Comparison of ENCODE assay signal across 20 cellular contexts in genomic region chr11:13119928-13120520, GRCh38.
DNase-seq lines count a peak whose midpoint lies in the region; ATAC-seq lines count a peak whose summit lies in the region.
"Had no signal": no experiment of that assay in that cellular context is flagged by ENCODE, and none has a peak within 500 bp of the region (broad histone marks: within the 10 kb centered on the region; RNA-seq: fewer than 3 reads in every experiment).

No MANE protein-coding gene starts in this region.

- peak overlapping the region; percentile 50 for H3K9ac ChIP-seq in skeletal muscle satellite cell (ENCODE audit: low read depth, low read length)

- peak; percentile 21 for DNase-seq in NCI-H82 (lab: John Stamatoyannopoulos, UW)
- DNase-seq in NCI-H82 treated with DMSO at 0.1 percent for 48 hours (lab: John Stamatoyannopoulos, UW; ENCODE audit: unreplicated experiment) = no peak
- DNase-seq in NCI-H524 treated with DMSO at 0.1 percent for 48 hours (lab: John Stamatoyannopoulos, UW) = peak; percentile 40
- no peak for DNase-seq in globus pallidus (ENCODE audit: low spot score)
- DNase-seq: activated CD4-positive, alpha-beta T cell treated with anti-CD3 and anti-CD28 coated beads, Interleukin-2, amount 50 U/mL, for 48 hours; activated naive CD8-positive, alpha-beta T cell treated with anti-CD3 and anti-CD28 coated beads, Interleukin-2, amount 10 ng/mL, durations not matched to agents 7 days and 5 days; activated T-cell treated with anti-CD3 and anti-CD28 coated beads, Interleukin-2, amount 50 U/mL, for 24 hours; central memory CD4-positive, alpha-beta T cell; effector memory CD8-positive, alpha-beta T cell; NCI-H1105; NCI-H526 treated with DMSO at 0.1 percent for 48 hours; RPMI8226; stomach; uterus had no signal

- H3K4me1 ChIP-seq in esophagus (ENCODE audit: control insufficient read depth in 2 of 2, insufficient read depth in 2 of 2, low read length in 1 of 2) (peaks cover 0 to 7% of the 10 kb centered on the region in 2 donors), skeletal muscle satellite cell (ENCODE audit: control insufficient read depth, insufficient read depth, low read length) (peaks cover 45% of the 10 kb centered on the region)
- H3K4me1 ChIP-seq: stomach, uterus had no signal

- ATAC-seq in HG03439 (IDR thresholded peaks at IDR 0.05; ENCODE audit: unreplicated experiment) (no peak), HG03460 (IDR thresholded peaks at IDR 0.05; ENCODE audit: unreplicated experiment) (no peak)
- ATAC-seq: effector memory CD8-positive, alpha-beta T cell; K562 had no signal

- no peaks in the 10 kb centered on the region for H3K9me3 ChIP-seq in esophagus (ENCODE audit: control insufficient read depth in 2 of 2, insufficient read depth in 1 of 2, low read depth in 1 of 2, low read length in 1 of 2)
- no peaks in the 10 kb centered on the region for H3K9me3 ChIP-seq in skeletal muscle satellite cell (replicated peaks; ENCODE audit: low read length)
- H3K9me3 ChIP-seq: stomach, uterus had no signal

- H3K27me3 ChIP-seq in esophagus (ENCODE audit: control insufficient read depth in 1 of 2, insufficient read depth in 2 of 2, low read length in 2 of 2) (no peaks in the 10 kb centered on the region), skeletal muscle satellite cell (ENCODE audit: control insufficient read depth, insufficient read depth, low read length) (no peaks in the 10 kb centered on the region)
- H3K27me3 ChIP-seq: stomach, uterus had no signal

- peak overlapping the region; percentile 86 to 90 for H3K27ac ChIP-seq in esophagus (ENCODE audit: low read depth in 2 of 2, low read length in 1 of 2)
- H3K27ac ChIP-seq: stomach, uterus, VCaP had no signal

- H3K36me3 ChIP-seq in esophagus (ENCODE audit: control insufficient read depth in 2 of 2, insufficient read depth in 2 of 2, low read length in 1 of 2) (no peaks in the 10 kb centered on the region), skeletal muscle satellite cell (ENCODE audit: insufficient read depth, low read length) (no peaks in the 10 kb centered on the region)
- H3K36me3 ChIP-seq: stomach, uterus had no signal

- WGBS in esophagus, 2 donors = 52 to 85% methylated on average over 1 of the region's 1 CpG

- H3K4me3 ChIP-seq in esophagus (ENCODE audit: low read depth in 1 of 2, low read length in 2 of 2) (no peak overlapping the region), skeletal muscle satellite cell (ENCODE audit: low read length) (no peak overlapping the region)
- H3K4me3 ChIP-seq: K562, stomach, uterus had no signal

- peak overlapping the region; percentile 33 for H3K4me2 ChIP-seq in skeletal muscle satellite cell (ENCODE audit: low read length)

Comparison
In these comparisons a context has a peak if more than half of its experiments do, and no peak if none do; other contexts are left out.
1. DNase-seq: peak in NCI-H82 (single experiment) and NCI-H524 treated with DMSO at 0.1 percent for 48 hours (single experiment); none in NCI-H82 treated with DMSO at 0.1 percent for 48 hours (single experiment) and globus pallidus (single experiment).